Comparison of ENCODE assay signal across 9 cellular contexts in genomic region chr1:11158720-11159321, GRCh38. TPM values are rescaled to one million over a fixed set of nuclear protein-coding genes. Genes with fewer than 3 reads are reported as not detected.
A peak's percentile ranks its signal among the peaks of the same experiment; 100 is the strongest.
DNase-seq lines count a peak whose midpoint lies in the region; ATAC-seq and TF ChIP-seq lines count a peak whose summit lies in the region.
"Had no signal": no experiment of that assay in that cellular context is flagged by ENCODE, and none has a peak within 500 bp of the region (broad histone marks: within the 10 kb centered on the region; RNA-seq: fewer than 3 reads in every experiment).

No MANE protein-coding gene starts in this region.

- no peak for ATAC-seq in GM21786 (IDR thresholded peaks at IDR 0.05; ENCODE audit: unreplicated experiment)

- peak overlapping the region; percentile 44 for H3K4me3 ChIP-seq in SK-N-MC
- H3K4me3 ChIP-seq in fibroblast of mammary gland (ENCODE audit: control insufficient read depth, low read depth, low read length) = no peak overlapping the region
- H3K4me3 ChIP-seq in skeletal muscle satellite cell (ENCODE audit: low read length) = peak overlapping the region; percentile 2

- DNase-seq in GM04504 (ENCODE audit: low read depth) (peak; percentile 83), SK-N-MC (ENCODE audit: low read depth, low spot score) (peak; percentile 16), fibroblast of mammary gland (ENCODE audit: low read depth) (peak; percentile 95), SW 1271 (lab: John Stamatoyannopoulos, UW) (no peak), GM20000 (ENCODE audit: low spot score) (no peak)
- DNase-seq: activated gamma-delta T cell treated with Interleukin-2 at 50 U/mL for 16 hours; stimulated activated CD4-positive, alpha-beta T cell treated with anti-CD3 and anti-CD28 coated beads, Interleukin-15, amount 100 ng/mL, for 24 hours had no signal

- no peaks in the 10 kb centered on the region for H3K9me3 ChIP-seq in SK-N-MC (ENCODE audit: low read depth, low read length)
- no peaks in the 10 kb centered on the region for H3K9me3 ChIP-seq in skeletal muscle satellite cell (replicated peaks; ENCODE audit: low read length)

- no peaks in the 10 kb centered on the region for H3K27me3 ChIP-seq in skeletal muscle satellite cell (ENCODE audit: control insufficient read depth, insufficient read depth, low read length)

- H3K4me2 ChIP-seq in skeletal muscle satellite cell (ENCODE audit: low read length) = peak overlapping the region; percentile 73

- peak overlapping the region; percentile 85 for H3K27ac ChIP-seq in SK-N-MC

- H3K36me3 ChIP-seq in SK-N-MC (ENCODE audit: insufficient read depth, low read length) (peaks cover 28% of the 10 kb centered on the region), skeletal muscle satellite cell (ENCODE audit: insufficient read depth, low read length) (peaks cover 25% of the 10 kb centered on the region)

- TF ChIP-seq CTCF in fibroblast of mammary gland (conservative IDR thresholded peaks at IDR 0.05; ENCODE audit: control insufficient read depth, insufficient read depth, low read depth, low read length) (no peak), GM20000 (IDR thresholded peaks at IDR 0.05; ENCODE audit: extremely low read depth, missing control alignments) (no peak)

- peak overlapping the region; percentile 63 for H3K9ac ChIP-seq in SK-N-MC (ENCODE audit: insufficient read length)
- H3K9ac ChIP-seq in skeletal muscle satellite cell (ENCODE audit: low read depth, low read length) = peak overlapping the region; percentile 65

- peaks cover 26% of the 10 kb centered on the region for H3K4me1 ChIP-seq in skeletal muscle satellite cell (ENCODE audit: control insufficient read depth, insufficient read depth, low read length)

RNA-seq across cellular contexts. Expression of gene ANGPTL7, which starts 30.3 kb away (rescaled TPM):
- total RNA-seq in skeletal muscle satellite cell (2012; rRNA removed) = 2.4 TPM in 1 of 2 replicates, not detected in the other

RNA-seq across cellular contexts. Expression of gene EXOSC10, which starts 59.2 kb away (rescaled TPM):
- total RNA-seq in skeletal muscle satellite cell (2012; rRNA removed) = 44.6 and 48.1 TPM in 2 replicates

Comparison
In these comparisons a context has a peak if more than half of its experiments do, and no peak if none do; other contexts are left out.
1. DNase-seq: peak in GM04504 (single experiment), SK-N-MC (single experiment) and fibroblast of mammary gland (single experiment); none in SW 1271 (0 of 2) and GM20000 (single experiment).